In the genomic region with DNA sequence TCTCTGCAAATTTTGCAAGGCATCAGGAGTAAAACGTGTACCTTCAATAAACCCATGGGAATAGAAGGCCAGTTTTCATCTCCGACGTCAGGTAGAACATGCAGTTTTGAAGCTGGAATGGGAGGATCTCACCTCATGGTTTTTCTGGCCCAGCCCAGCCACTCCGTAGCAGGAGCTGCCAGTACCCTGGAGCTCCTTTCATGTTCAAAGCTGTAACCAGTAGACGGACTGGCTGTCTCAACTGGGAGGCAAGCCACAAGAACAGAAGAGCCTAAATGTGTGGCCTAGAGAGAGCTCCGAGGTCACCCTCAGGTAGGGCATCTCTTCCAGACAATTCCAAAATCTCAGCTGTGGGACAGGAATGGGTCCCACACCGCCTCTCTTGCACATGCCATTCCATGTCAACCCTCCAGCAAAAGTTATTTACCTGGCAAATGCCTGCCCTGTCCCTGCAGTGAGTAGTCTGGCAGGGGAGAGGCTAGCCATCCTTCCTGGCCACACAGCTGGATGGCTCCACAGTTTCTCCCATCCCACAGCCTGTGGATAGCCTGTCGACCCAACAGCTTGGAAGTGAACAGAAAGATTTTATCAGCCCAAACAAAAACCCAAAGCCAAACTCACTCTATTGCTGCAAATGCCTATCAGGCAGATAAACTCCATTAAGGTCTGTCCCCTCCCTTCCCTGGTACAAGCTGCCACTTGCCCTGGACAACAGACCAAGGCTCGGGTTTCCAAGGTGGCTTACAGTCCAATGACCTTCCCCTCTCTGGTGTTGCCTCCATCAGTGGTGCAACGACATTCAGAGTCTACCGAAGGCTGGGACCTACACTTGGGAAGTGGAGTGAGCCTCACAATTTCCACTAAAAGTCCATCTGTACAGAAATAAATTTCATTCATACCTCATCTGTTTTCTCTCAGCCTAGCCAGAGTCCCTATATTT, we compare ENCODE assay signal across 9 cellular contexts. TPM values are rescaled to one million over a fixed set of nuclear protein-coding genes. Genes with fewer than 3 reads are reported as not detected.
DNase-seq lines count a peak whose midpoint lies in the region; ATAC-seq, FAIRE-seq and TF ChIP-seq lines count a peak whose summit lies in the region.
"Had no signal": no experiment of that assay in that cellular context is flagged by ENCODE, and none has a peak within 500 bp of the region (broad histone marks: within the 10 kb centered on the region; RNA-seq: fewer than 3 reads in every experiment).

No MANE protein-coding gene starts in this region.

- TF ChIP-seq EP300 in HepG2 (IDR thresholded peaks at IDR 0.05; ENCODE audit: low read depth in 2 of 2, low read length in 2 of 2) = no peak
- TF ChIP-seq EP300 in HepG2 (CRISPR knock-in tag; IDR thresholded peaks at IDR 0.05; ENCODE audit: borderline replicate concordance) = no peak

- BruUV-seq in HepG2 (replicated peaks; lab: Mats Ljungman, UMichigan) = no TSS peak

- no peaks in the 10 kb centered on the region for H3K79me2 ChIP-seq in HepG2 (ENCODE audit: insufficient read depth, low read length)

- no peak overlapping the region for H3K4me3 Mint-ChIP-seq in WTC11

- no peak for TF ChIP-seq CTCF in WTC11 (IDR thresholded peaks at IDR 0.05)
- no peak for TF ChIP-seq CTCF in HepG2 (CRISPR knock-in tag; IDR thresholded peaks at IDR 0.05)
- TF ChIP-seq CTCF in vagina (IDR thresholded peaks at IDR 0.05) = no peak

- FAIRE-seq in HepG2 (lab: Jason Lieb, UNC) = no peak

- H3K9me3 Mint-ChIP-seq in WTC11 = no peaks in the 10 kb centered on the region

- intact Hi-C loops in HepG2 (cut with micrococcal nuclease; ENCODE audit: unreplicated experiment) = no loop called here
- intact Hi-C loops in vagina (cut with DNase I) = no loop called here

- 45% methylated on average over 11 of the region's 11 CpGs for WGBS in HepG2 (ENCODE audit: low lambda C conversion rate)

- TF ChIP-seq POLR2A in HepG2 (IDR thresholded peaks at IDR 0.05; ENCODE audit: insufficient read depth in 1 of 2, low read depth in 2 of 2, low read length in 2 of 2) (no peak), vagina (IDR thresholded peaks at IDR 0.05) (no peak)

- no peaks in the 10 kb centered on the region for H3K36me3 Mint-ChIP-seq in WTC11

- H3K4me2 ChIP-seq in HepG2 (ENCODE audit: low read depth, low read length) = no peak overlapping the region

- no peak overlapping the region for H3K27ac ChIP-seq in HepG2 (ENCODE audit: extremely low read length, insufficient read depth, low read length)
- no peak overlapping the region for H3K27ac ChIP-seq in vagina

- ATAC-seq in WTC11 (no peak), HepG2 (no peak), GM18867 (IDR thresholded peaks at IDR 0.05; ENCODE audit: unreplicated experiment) (no peak)

- DNase-seq in activated CD8-positive, alpha-beta memory T cell treated with anti-CD3 and anti-CD28 coated beads for 24 hours = peak; percentile 41
- no peak for DNase-seq in activated CD8-positive, alpha-beta memory T cell treated with anti-CD3 and anti-CD28 coated beads, Interleukin-2, amount 50 U/mL, for 4 hours
- DNase-seq in WTC11 (ENCODE audit: low spot score) (no peak), HepG2 (ENCODE audit: low spot score) (no peak), vagina (ENCODE audit: extremely low spot score in 2 of 2) (peak; percentile 46 to 83), COR-L47 (lab: John Stamatoyannopoulos, UW) (no peak), T-helper 2 cell (no peak)
- DNase-seq: NCI-H2029 had no signal

- H3K36me3 ChIP-seq in HepG2 (replicated peaks in 1 of 2; ENCODE audit: control insufficient read depth in 1 of 2, insufficient read depth in 2 of 2, low read length in 2 of 2) (no peaks in the 10 kb centered on the region), vagina (no peaks in the 10 kb centered on the region)

- H3K27me3 ChIP-seq in HepG2 (ENCODE audit: control insufficient read depth in 1 of 2, insufficient read depth in 2 of 2, low read length in 2 of 2) = peaks cover 2 to 33% of the 10 kb centered on the region in 2 experiments; a peak in 4 of 5 replicates
- no peaks in the 10 kb centered on the region for H3K27me3 ChIP-seq in vagina

- POLR2A ChIA-PET in WTC11 (lab: Charles Lee) (no interaction called here), HepG2 (lab: Yijun Ruan, JAX) (no interaction called here)

- no peak for TF ChIP-seq RAD21 in HepG2 (CRISPR knock-in tag; IDR thresholded peaks at IDR 0.05)

- H3K9me3 ChIP-seq in HepG2 (ENCODE audit: low read length) (no peaks in the 10 kb centered on the region), vagina (no peaks in the 10 kb centered on the region)

- H3K27ac Mint-ChIP-seq in WTC11 = peak overlapping the region; percentile 93; the same call in 1 of the 2 replicates

- H3K4me1 Mint-ChIP-seq in WTC11 = peaks cover 42% of the 10 kb centered on the region

- CTCF ChIA-PET in WTC11 (lab: Charles Lee) = interaction anchor here (0.9 kb wide), 1 partner anchor 36 kb away, joined by 3 read pairs; no protein-coding TSS in a partner anchor
- CTCF ChIA-PET in HepG2 (lab: Yijun Ruan, JAX; ENCODE audit: low intra/inter-chr PET ratio, low total read pairs) = no interaction called here

- H3K9ac ChIP-seq in HepG2 (ENCODE audit: insufficient read depth, low read depth, low read length) = no peak overlapping the region

- H3K4me3 ChIP-seq in HepG2 (replicated peaks in 1 of 3; ENCODE audit: insufficient read depth in 1 of 3, low read depth in 2 of 3, low read length in 3 of 3) (no peak overlapping the region), vagina (no peak overlapping the region)

- in situ Hi-C loops in HepG2 (cut with HindIII; ENCODE audit: extremely low pct_ligation_motif_present, low pct_unique_long_range_greater_than_20kb) = no loop called here

- H3K27me3 Mint-ChIP-seq in WTC11 (ENCODE audit: low read depth) = no peaks in the 10 kb centered on the region

- H4K20me1 ChIP-seq in HepG2 (ENCODE audit: insufficient read depth, low read length) = no peaks in the 10 kb centered on the region

- H2AFZ ChIP-seq in HepG2 (ENCODE audit: low read length) = no peak overlapping the region

- peaks cover 46% of the 10 kb centered on the region for H3K4me1 ChIP-seq in HepG2 (ENCODE audit: insufficient read depth, low read length)
- peaks cover 26% of the 10 kb centered on the region for H3K4me1 ChIP-seq in vagina

TF ChIP-seq in WTC11, 78 proteins besides CTCF, POLR2A, EP300 and RAD21 (continues in another document):
- TF ChIP-seq NFE2L1 (CRISPR knock-in tag; IDR thresholded peaks at IDR 0.05) (no peak), PRRX2 (CRISPR knock-in tag; IDR thresholded peaks at IDR 0.05) (no peak), USF2 (CRISPR knock-in tag; IDR thresholded peaks at IDR 0.05) (no peak), ZBTB21 (CRISPR knock-in tag; IDR thresholded peaks at IDR 0.05; ENCODE audit: borderline replicate concordance) (no peak), ZNF219 (CRISPR knock-in tag; IDR thresholded peaks at IDR 0.05; ENCODE audit: borderline replicate concordance) (no peak), ETV6 (CRISPR knock-in tag; IDR thresholded peaks at IDR 0.05) (no peak)

TF ChIP-seq in HepG2, 621 proteins besides CTCF, POLR2A, EP300 and RAD21:
- 0 out of 2 replicates have a peak, but pooled peaks have one; percentile 6 for TF ChIP-seq FOXC1 (CRISPR knock-in tag; IDR thresholded peaks at IDR 0.05; ENCODE audit: borderline replicate concordance)
- no peak for TF ChIP-seq SNAI1 (CRISPR knock-in tag; IDR thresholded peaks at IDR 0.05; ENCODE audit: borderline replicate concordance)
TF ChIP-seq in HepG2: peak in this region for 1.

RNA-seq across cellular contexts. Expression of gene CRACDL, which starts 27.8 kb away (rescaled TPM):
- 0.50 to 0.89 TPM (median 0.72 TPM) in 3 replicates for total RNA-seq in WTC11 (2021)
- total RNA-seq in HepG2 (2016; rRNA removed; fragmentation: Illumina TruSeq; extraction: Trizol) = 0.15 TPM in 1 of 2 replicates, not detected in the other
- total RNA-seq in HepG2 (2016; cell fraction: cytosol; rRNA removed; fragmentation: Illumina TruSeq; extraction: Trizol; ENCODE audit: low read depth) = 0.09 TPM in 1 of 2 replicates, not detected in the other
- total RNA-seq in HepG2 (2016; cell fraction: insoluble cytoplasmic fraction; rRNA removed; fragmentation: Illumina TruSeq; extraction: Trizol) = 0.13 and 0.16 TPM in 2 replicates
- 0.14 and 0.28 TPM in 2 replicates for total RNA-seq in HepG2 (2016; cell fraction: membrane; rRNA removed; fragmentation: Illumina TruSeq; extraction: Trizol)
- 0.16 and 0.19 TPM in 2 replicates for total RNA-seq in HepG2 (2016; cell fraction: nucleus; rRNA removed; fragmentation: Illumina TruSeq; extraction: Trizol)
- 0.14 and 0.26 TPM in 2 replicates for polyA plus RNA-seq in HepG2 (2011; rRNA removed)
- 0.08 and 0.11 TPM in 2 replicates for polyA plus RNA-seq in HepG2 (2011; cell fraction: cytosol; rRNA removed)
- polyA plus RNA-seq in HepG2 (2011; cell fraction: nucleus; rRNA removed) = 0.21 and 0.26 TPM in 2 replicates
- 0.20 and 0.24 TPM in 2 replicates for polyA plus RNA-seq in HepG2 (2012)
- polyA plus RNA-seq in HepG2 (2016; cell fraction: cytosol; fragmentation: Illumina TruSeq; extraction: Trizol; ENCODE audit: low read depth) = 0.05 and 0.06 TPM in 2 replicates
- polyA plus RNA-seq in HepG2 (2016; cell fraction: insoluble cytoplasmic fraction; fragmentation: Illumina TruSeq; extraction: Trizol; ENCODE audit: low read depth) = 0.09 and 0.11 TPM in 2 replicates
- polyA plus RNA-seq in HepG2 (2016; cell fraction: membrane; fragmentation: Illumina TruSeq; extraction: Trizol; ENCODE audit: low read depth) = 0.08 and 0.10 TPM in 2 replicates
- 0.27 and 0.83 TPM in 2 replicates for polyA plus RNA-seq in HepG2 (2016; cell fraction: nucleus; fragmentation: Illumina TruSeq; extraction: Trizol; ENCODE audit: insufficient read depth, low read depth)
- polyA minus RNA-seq in HepG2 (2011; rRNA and poly(A)+ RNA removed; ENCODE audit: low replicate concordance) = 0.24 and 3.8 TPM in 2 replicates
- not detected in 2 replicates for polyA minus RNA-seq in HepG2 (2011; cell fraction: cytosol; rRNA and poly(A)+ RNA removed)
- 0.13 and 0.37 TPM in 2 replicates for polyA minus RNA-seq in HepG2 (2011; cell fraction: nucleus; rRNA and poly(A)+ RNA removed)
- 6.4 TPM for total RNA-seq in vagina

Comparison
In these comparisons a context has a peak if more than half of its experiments do, and no peak if none do; other contexts are left out.
1. DNase-seq: peak in activated CD8-positive, alpha-beta memory T cell treated with anti-CD3 and anti-CD28 coated beads for 24 hours (single experiment) and vagina (2 of 2); none in activated CD8-positive, alpha-beta memory T cell treated with anti-CD3 and anti-CD28 coated beads, Interleukin-2, amount 50 U/mL, for 4 hours (single experiment), WTC11 (single experiment), HepG2 (single experiment), COR-L47 (single experiment) and T-helper 2 cell (0 of 5).